In genomic region chr19:13633522-13633922, GRCh38 we compare ENCODE assay signal across 12 cellular contexts.
DNase-seq lines count a peak whose midpoint lies in the region; ATAC-seq, FAIRE-seq and TF ChIP-seq lines count a peak whose summit lies in the region.
"Had no signal": no experiment of that assay in that cellular context is flagged by ENCODE, and none has a peak within 500 bp of the region (broad histone marks: within the 10 kb centered on the region; RNA-seq: fewer than 3 reads in every experiment).

No MANE protein-coding gene starts in this region.

- H3K36me3 ChIP-seq in HepG2 (replicated peaks in 1 of 2; ENCODE audit: control insufficient read depth in 1 of 2, insufficient read depth in 2 of 2, low read length in 2 of 2) (no peaks in the 10 kb centered on the region), right lobe of liver (no peaks in the 10 kb centered on the region), K562 (ENCODE audit: control insufficient read depth, insufficient read depth, low read length) (no peaks in the 10 kb centered on the region), mucosa of rectum (ENCODE audit: control insufficient read depth in 2 of 2, insufficient read depth in 2 of 2, low read length in 2 of 2) (no peaks in the 10 kb centered on the region)
- H3K36me3 ChIP-seq: MG63 had no signal

- no peak for TF ChIP-seq POLR2A in HepG2 (IDR thresholded peaks at IDR 0.05; ENCODE audit: insufficient read depth in 1 of 2, low read depth in 2 of 2, low read length in 2 of 2)
- no peak for TF ChIP-seq POLR2A in right lobe of liver (IDR thresholded peaks at IDR 0.05)
- TF ChIP-seq POLR2A in K562 (conservative IDR thresholded peaks at IDR 0.05), result no peak

- CTCF ChIA-PET in HepG2 (lab: Yijun Ruan, JAX; ENCODE audit: low intra/inter-chr PET ratio, low total read pairs), result no interaction called here
- CTCF ChIA-PET in K562 (lab: Yijun Ruan, JAX; ENCODE audit: low intra/inter-chr PET ratio), result no interaction called here

- H3K27me3 ChIP-seq in HepG2 (ENCODE audit: control insufficient read depth in 1 of 2, insufficient read depth in 2 of 2, low read length in 2 of 2) (peaks cover 0 to 3% of the 10 kb centered on the region in 2 experiments; a peak in 1 of 5 replicates), right lobe of liver (no peaks in the 10 kb centered on the region), K562 (ENCODE audit: control insufficient read depth in 2 of 2, insufficient read depth in 2 of 2, low read length in 2 of 2) (peaks cover 3 to 13% of the 10 kb centered on the region in 2 experiments; a peak in 4 of 5 replicates), mucosa of rectum (ENCODE audit: control insufficient read depth in 2 of 2, insufficient read depth in 2 of 2, low read length in 2 of 2) (no peaks in the 10 kb centered on the region)
- H3K27me3 ChIP-seq: MG63 had no signal

- intact Hi-C loops in HepG2 (cut with micrococcal nuclease; ENCODE audit: unreplicated experiment), result no loop called here
- intact Hi-C loops in right lobe of liver (cut with DNase I), result no loop called here
- intact Hi-C loops in K562 (cut with micrococcal nuclease), result no loop called here

- in situ Hi-C loops in HepG2 (cut with HindIII; ENCODE audit: extremely low pct_ligation_motif_present, low pct_unique_long_range_greater_than_20kb) (no loop called here), K562 (cut with MboI) (no loop called here)

- H3K9me3 Mint-ChIP-seq in type B pancreatic cell, result no peaks in the 10 kb centered on the region

- WGBS in HepG2 (ENCODE audit: low lambda C conversion rate), result 6% methylated on average over 1 of the region's 1 CpG
- WGBS in right lobe of liver (ENCODE audit: insufficient coverage, low coverage, low lambda C conversion rate, missing lambda C conversion rate), result 14% methylated on average over 1 of the region's 1 CpG
- WGBS in K562 (ENCODE audit: insufficient coverage, low coverage, missing lambda C conversion rate), result 0% methylated on average over 1 of the region's 1 CpG

- TF ChIP-seq CTCF in HepG2 (CRISPR knock-in tag; IDR thresholded peaks at IDR 0.05), result no peak
- no peak for TF ChIP-seq CTCF in right lobe of liver (IDR thresholded peaks at IDR 0.05)
- TF ChIP-seq CTCF in K562 (IDR thresholded peaks at IDR 0.05 in 2 of 3, conservative IDR thresholded peaks at IDR 0.05 in 1 of 3; ENCODE audit: insufficient read depth in 2 of 3, low read depth in 1 of 3, low read length in 3 of 3), result no peak
- no peak for TF ChIP-seq CTCF in type B pancreatic cell (conservative IDR thresholded peaks at IDR 0.05)

- peaks cover 9% of the 10 kb centered on the region for H3K4me1 Mint-ChIP-seq in type B pancreatic cell (ENCODE audit: unreplicated experiment)

- TF ChIP-seq EP300 in HepG2 (IDR thresholded peaks at IDR 0.05; ENCODE audit: low read depth in 2 of 2, low read length in 2 of 2), result no peak
- no peak for TF ChIP-seq EP300 in HepG2 (CRISPR knock-in tag; IDR thresholded peaks at IDR 0.05; ENCODE audit: borderline replicate concordance)
- no peak for TF ChIP-seq EP300 in K562 (IDR thresholded peaks at IDR 0.05; ENCODE audit: low read length)

- H3K9me1 ChIP-seq in K562 (ENCODE audit: control insufficient read depth, insufficient read depth, low read length), result no peaks in the 10 kb centered on the region

- no peak overlapping the region for H3K9ac ChIP-seq in HepG2 (ENCODE audit: insufficient read depth, low read depth, low read length)
- H3K9ac ChIP-seq in K562 (ENCODE audit: insufficient read depth in 1 of 2, low read depth in 2 of 2, low read length in 2 of 2), result no peak overlapping the region
- H3K9ac ChIP-seq in mucosa of rectum (ENCODE audit: low read depth in 1 of 2, low read length in 2 of 2), result peak overlapping the region in 1 of 2 donors; percentile 69
- H3K9ac ChIP-seq: KMS-11 had no signal

- no peaks in the 10 kb centered on the region for H3K36me3 Mint-ChIP-seq in type B pancreatic cell
- H3K36me3 Mint-ChIP-seq: CD14-positive monocyte had no signal

- ATAC-seq in HepG2 (no peak), right lobe of liver (no peak), K562 (no peak)

- H2AFZ ChIP-seq in HepG2 (ENCODE audit: low read length) (no peak overlapping the region), K562 (ENCODE audit: low read depth, low read length) (no peak overlapping the region)

- no peaks in the 10 kb centered on the region for H3K27me3 Mint-ChIP-seq in type B pancreatic cell

- TF ChIP-seq RAD21 in HepG2 (CRISPR knock-in tag; IDR thresholded peaks at IDR 0.05) (no peak), K562 (CRISPR knock-in tag; conservative IDR thresholded peaks at IDR 0.05 in 1 of 2, IDR thresholded peaks at IDR 0.05 in 1 of 2) (no peak)

- no peaks in the 10 kb centered on the region for H4K20me1 ChIP-seq in HepG2 (ENCODE audit: insufficient read depth, low read length)
- no peaks in the 10 kb centered on the region for H4K20me1 ChIP-seq in K562 (replicated peaks; ENCODE audit: control insufficient read depth, insufficient read depth, low read length)

- BruUV-seq in HepG2 (replicated peaks; lab: Mats Ljungman, UMichigan) (no TSS peak), K562 (replicated peaks; lab: Mats Ljungman, UMichigan) (no TSS peak)

- FAIRE-seq in HepG2 (lab: Jason Lieb, UNC), result no peak
- FAIRE-seq in K562 (lab: Jason Lieb, UNC), result no peak

- H3K4me2 ChIP-seq in HepG2 (ENCODE audit: low read depth, low read length) (peak overlapping the region; percentile 36), K562 (ENCODE audit: insufficient read depth, low read length) (no peak overlapping the region)
- H3K4me2 ChIP-seq: KMS-11 had no signal

- H3K4me3 ChIP-seq in HepG2 (replicated peaks in 1 of 3; ENCODE audit: insufficient read depth in 1 of 3, low read depth in 2 of 3, low read length in 3 of 3) (0 out of 6 replicates have a peak overlapping the region, but pooled peaks of 1 of the 3 experiments have one; percentile 26), right lobe of liver (no peak overlapping the region), K562 (no peak overlapping the region), mucosa of rectum (ENCODE audit: low read length in 2 of 2) (peak overlapping the region; percentile 15 to 26)
- H3K4me3 ChIP-seq: MG63 had no signal

- POLR2A ChIA-PET in HepG2 (lab: Yijun Ruan, JAX) (no interaction called here), K562 (lab: Yijun Ruan, JAX) (no interaction called here)

- H3K27ac ChIP-seq in HepG2 (ENCODE audit: extremely low read length, insufficient read depth, low read length) (no peak overlapping the region), right lobe of liver (no peak overlapping the region), K562 (ENCODE audit: extremely low read depth, low read depth, low read length) (no peak overlapping the region), mucosa of rectum (ENCODE audit: low read depth in 2 of 2, low read length in 2 of 2) (peak overlapping the region; percentile 86 to 89)
- H3K27ac ChIP-seq: HL-60, KMS-11 had no signal

- DNase-seq in HepG2 (ENCODE audit: low spot score) (no peak), right lobe of liver (no peak), K562 (ENCODE audit: extremely low read depth in 1 of 4, low spot score in 3 of 4) (no peak), type B pancreatic cell (ENCODE audit: extremely low spot score, unreplicated experiment) (no peak), NCI-H1105 treated with DMSO at 0.1 percent for 48 hours (lab: John Stamatoyannopoulos, UW) (no peak), DMS53 (lab: John Stamatoyannopoulos, UW) (no peak), KG1 (lab: John Stamatoyannopoulos, UW) (no peak)

- H3K79me2 ChIP-seq in HepG2 (ENCODE audit: insufficient read depth, low read length), result no peaks in the 10 kb centered on the region
- H3K79me2 ChIP-seq in K562 (ENCODE audit: control insufficient read depth, insufficient read depth, low read length), result no peaks in the 10 kb centered on the region

- no peak overlapping the region for H3K4me3 Mint-ChIP-seq in type B pancreatic cell
- H3K4me3 Mint-ChIP-seq: CD14-positive monocyte had no signal

- H3K4me1 ChIP-seq in HepG2 (ENCODE audit: insufficient read depth, low read length), result peaks cover 16% of the 10 kb centered on the region
- H3K4me1 ChIP-seq in right lobe of liver, result no peaks in the 10 kb centered on the region
- no peaks in the 10 kb centered on the region for H3K4me1 ChIP-seq in K562 (replicated peaks in 1 of 2; ENCODE audit: control insufficient read depth in 2 of 2, insufficient read depth in 2 of 2, low read length in 2 of 2)
- H3K4me1 ChIP-seq in mucosa of rectum (ENCODE audit: control insufficient read depth in 2 of 2, insufficient read depth in 2 of 2, low read length in 2 of 2), result peaks cover 13 to 14% of the 10 kb centered on the region in 2 donors

- no peaks in the 10 kb centered on the region for H3K9me3 ChIP-seq in HepG2 (ENCODE audit: low read length)
- H3K9me3 ChIP-seq in right lobe of liver, result no peaks in the 10 kb centered on the region
- no peaks in the 10 kb centered on the region for H3K9me3 ChIP-seq in K562 (replicated peaks; ENCODE audit: control insufficient read depth, insufficient read depth, low read depth, low read length)
- no peaks in the 10 kb centered on the region for H3K9me3 ChIP-seq in mucosa of rectum (ENCODE audit: control insufficient read depth in 2 of 2, low read length in 2 of 2)

- H3K27ac Mint-ChIP-seq in type B pancreatic cell, result peak overlapping the region; percentile 81

TF ChIP-seq in HepG2, 621 proteins besides CTCF, POLR2A, EP300 and RAD21 (continues in another document):
- no peak for TF ChIP-seq BATF2 (CRISPR knock-in tag; IDR thresholded peaks at IDR 0.05)

TF ChIP-seq in K562, 482 proteins besides CTCF, POLR2A, EP300 and RAD21 (continues in another document):
- TF ChIP-seq ARHGAP35 (IDR thresholded peaks at IDR 0.05; ENCODE audit: partially characterized antibody), result peak; percentile 30
- no peak for TF ChIP-seq HNRNPUL1 (IDR thresholded peaks at IDR 0.05; ENCODE audit: low read length)
- TF ChIP-seq ZNF512 (tag; IDR thresholded peaks at IDR 0.05), result peak; percentile 93

Comparison
In these comparisons a context has a peak if more than half of its experiments do, and no peak if none do; other contexts are left out.
1. H3K27ac ChIP-seq: peak in mucosa of rectum (2 of 2); none in HepG2 (single experiment), right lobe of liver (0 of 3) and K562 (single experiment).
2. H3K4me3 ChIP-seq: peak in mucosa of rectum (2 of 2); none in right lobe of liver (0 of 3) and K562 (single experiment).
3. Of the 241 proteins assayed by ChIP-seq in both HepG2 and K562: peak only in HepG2: HDAC1; only in K562: ARHGAP35 and EHMT2; in both: ZNF512; in neither: 236; mixed calls (peak in some experiments, not most) for 1.